Comparison of ENCODE assay signal across 1 cellular context in genomic region chr2:137964859-137965459, GRCh38.
A peak's percentile ranks its signal among the peaks of the same experiment; 100 is the strongest.
TF ChIP-seq lines count a peak whose summit lies in the region.

No MANE protein-coding gene starts in this region.

TF ChIP-seq in HepG2, 621 proteins besides CTCF, POLR2A, EP300 and RAD21 (continued from another document and continues in another):
- TF ChIP-seq ARID5B (CRISPR knock-in tag; IDR thresholded peaks at IDR 0.05) (no peak), ZNF652 (CRISPR knock-in tag; IDR thresholded peaks at IDR 0.05; ENCODE audit: borderline replicate concordance, low read depth) (peak; percentile 83), HNRNPL (IDR thresholded peaks at IDR 0.05; ENCODE audit: low read depth, low read length) (0 out of 2 replicates have a peak, but pooled peaks have one; percentile 38), ZBTB7B (CRISPR knock-in tag; IDR thresholded peaks at IDR 0.05) (no peak), NFATC3 (CRISPR knock-in tag; IDR thresholded peaks at IDR 0.05) (no peak), CBX5 (CRISPR knock-in tag; IDR thresholded peaks at IDR 0.05; ENCODE audit: borderline replicate concordance) (no peak), ZNF564 (CRISPR knock-in tag; IDR thresholded peaks at IDR 0.05) (0 out of 2 replicates have a peak, but pooled peaks have one; percentile 25), CREB1 (IDR thresholded peaks at IDR 0.05) (no peak), CREB1 (CRISPR knock-in tag; IDR thresholded peaks at IDR 0.05) (0 out of 2 replicates have a peak, but pooled peaks have one; percentile 2), KDM3A (CRISPR knock-in tag; IDR thresholded peaks at IDR 0.05; ENCODE audit: low read depth) (0 out of 2 replicates have a peak, but pooled peaks have one; percentile 28), KDM2A (CRISPR knock-in tag; IDR thresholded peaks at IDR 0.05; ENCODE audit: borderline replicate concordance, low read depth) (no peak), GPBP1L1 (CRISPR knock-in tag; IDR thresholded peaks at IDR 0.05) (no peak), MXD1 (CRISPR knock-in tag; IDR thresholded peaks at IDR 0.05) (no peak), POLR2G (IDR thresholded peaks at IDR 0.05; ENCODE audit: low read depth, low read length) (peak; percentile 72; the same call in 1 of the 2 replicates), TARDBP (CRISPR knock-in tag; IDR thresholded peaks at IDR 0.05) (no peak), SSRP1 (CRISPR knock-in tag; IDR thresholded peaks at IDR 0.05) (peak; percentile 49; the same call in 1 of the 2 replicates), REL (CRISPR knock-in tag; conservative IDR thresholded peaks at IDR 0.05) (0 out of 2 replicates have a peak, but pooled peaks have one; percentile 8), ZNF75D (CRISPR knock-in tag; IDR thresholded peaks at IDR 0.05; ENCODE audit: borderline replicate concordance) (no peak), THAP11 (CRISPR knock-in tag; IDR thresholded peaks at IDR 0.05) (peak; percentile 9; the same call in 1 of the 2 replicates), ZNF513 (CRISPR knock-in tag; conservative IDR thresholded peaks at IDR 0.05) (no peak), ONECUT2 (CRISPR knock-in tag; IDR thresholded peaks at IDR 0.05) (no peak), RORA (CRISPR knock-in tag; IDR thresholded peaks at IDR 0.05) (no peak), ZBTB1 (CRISPR knock-in tag; IDR thresholded peaks at IDR 0.05; ENCODE audit: borderline replicate concordance) (no peak), SYNCRIP (IDR thresholded peaks at IDR 0.05; ENCODE audit: insufficient read depth, low read depth, low read length) (no peak), ZSCAN31 (CRISPR knock-in tag; IDR thresholded peaks at IDR 0.05; ENCODE audit: low read depth) (0 out of 2 replicates have a peak, but pooled peaks have one; percentile 5), YEATS2 (CRISPR knock-in tag; IDR thresholded peaks at IDR 0.05; ENCODE audit: borderline replicate concordance) (no peak), ZNF318 (CRISPR knock-in tag; IDR thresholded peaks at IDR 0.05) (no peak), ZKSCAN5 (CRISPR knock-in tag; IDR thresholded peaks at IDR 0.05) (no peak), ZNF614 (CRISPR knock-in tag; IDR thresholded peaks at IDR 0.05; ENCODE audit: borderline replicate concordance) (0 out of 2 replicates have a peak, but pooled peaks have one; percentile 6), ZNF879 (CRISPR knock-in tag; IDR thresholded peaks at IDR 0.05) (peak; percentile 38; the same call in 1 of the 2 replicates), ZNF205 (CRISPR knock-in tag; IDR thresholded peaks at IDR 0.05) (0 out of 2 replicates have a peak, but pooled peaks have one; percentile 7), NKX3-1 (CRISPR knock-in tag; IDR thresholded peaks at IDR 0.05) (peak; percentile 86), ZNF20 (CRISPR knock-in tag; IDR thresholded peaks at IDR 0.05) (no peak), ZNF3 (CRISPR knock-in tag; IDR thresholded peaks at IDR 0.05) (peak; percentile 47; the same call in 1 of the 2 replicates), ZNF235 (CRISPR knock-in tag; IDR thresholded peaks at IDR 0.05; ENCODE audit: borderline replicate concordance) (no peak), HMGA1 (CRISPR knock-in tag; conservative IDR thresholded peaks at IDR 0.05) (no peak), CEBPZ (IDR thresholded peaks at IDR 0.05; ENCODE audit: low read length) (no peak), ZNF556 (CRISPR knock-in tag; IDR thresholded peaks at IDR 0.05; ENCODE audit: borderline replicate concordance) (no peak), HDAC6 (IDR thresholded peaks at IDR 0.05; ENCODE audit: low read depth, low read length) (peak; percentile 90; the same call in 1 of the 2 replicates), FOXO4 (CRISPR knock-in tag; conservative IDR thresholded peaks at IDR 0.05) (no peak)
